Comparison of ENCODE assay signal across 1 cellular context in the genomic region with DNA sequence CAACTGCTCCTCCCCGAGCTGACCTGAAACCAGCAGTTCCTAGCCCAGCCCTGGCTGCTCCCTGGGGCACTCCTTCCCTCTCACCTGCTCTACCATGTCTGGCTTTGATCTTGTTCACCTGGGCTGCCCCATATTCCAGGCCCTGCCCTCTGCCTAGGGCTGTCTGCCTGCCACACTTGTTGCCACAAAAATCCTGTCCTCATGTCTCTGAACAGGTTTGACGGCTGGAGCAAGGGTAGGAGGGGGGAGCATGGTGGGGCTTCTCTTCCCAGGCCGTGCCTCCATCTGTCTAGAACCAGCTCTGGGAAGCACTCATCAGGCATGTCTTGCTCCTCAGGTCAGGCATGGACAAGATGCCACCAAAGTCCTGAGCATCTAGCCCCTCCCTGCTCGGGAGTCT.
TF ChIP-seq lines count a peak whose summit lies in the region.

No MANE protein-coding gene starts in this region.

TF ChIP-seq in IMR-90, 13 proteins besides CTCF, POLR2A, EP300 and RAD21 (continued from another document):
- TF ChIP-seq NFE2L2 (IDR thresholded peaks at IDR 0.05; ENCODE audit: low read depth, low read length), result no peak
- TF ChIP-seq MXI1 (IDR thresholded peaks at IDR 0.05; ENCODE audit: borderline replicate concordance, low read depth, low read length), result no peak
- no peak for TF ChIP-seq CEBPB (IDR thresholded peaks at IDR 0.05; ENCODE audit: low read depth, low read length)
- TF ChIP-seq, protein P1, sequence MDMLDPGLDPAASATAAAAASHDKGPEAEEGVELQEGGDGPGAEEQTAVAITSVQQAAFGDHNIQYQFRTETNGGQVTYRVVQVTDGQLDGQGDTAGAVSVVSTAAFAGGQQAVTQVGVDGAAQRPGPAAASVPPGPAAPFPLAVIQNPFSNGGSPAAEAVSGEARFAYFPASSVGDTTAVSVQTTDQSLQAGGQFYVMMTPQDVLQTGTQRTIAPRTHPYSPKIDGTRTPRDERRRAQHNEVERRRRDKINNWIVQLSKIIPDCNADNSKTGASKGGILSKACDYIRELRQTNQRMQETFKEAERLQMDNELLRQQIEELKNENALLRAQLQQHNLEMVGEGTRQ (IDR thresholded peaks at IDR 0.05; ENCODE audit: low read depth, low read length), result no peak
- TF ChIP-seq FOS (IDR thresholded peaks at IDR 0.05; ENCODE audit: low read depth, low read length), result no peak
- no peak for TF ChIP-seq SMC3 (IDR thresholded peaks at IDR 0.05; ENCODE audit: low read depth, low read length)
- TF ChIP-seq MAZ (IDR thresholded peaks at IDR 0.05; ENCODE audit: borderline replicate concordance, low read depth, low read length), result no peak
- no peak for TF ChIP-seq MAFK (IDR thresholded peaks at IDR 0.05; ENCODE audit: low read depth, low read length)
- no peak for TF ChIP-seq CHD1 (IDR thresholded peaks at IDR 0.05; ENCODE audit: low read depth, low read length)
